ENCODE assay signal across 1 cellular context in genomic region chr5:151157426-151158286, GRCh38.
TF ChIP-seq lines count a peak whose summit lies in the region.

ANXA6 (minus strand) TSS chr5:151157779; CDS start chr5:151147901, 9,878 bp downstream.

TF ChIP-seq in HepG2, 621 proteins besides CTCF, POLR2A, EP300 and RAD21 (continued from another document and continues in another):
- peak; percentile 37; the same call in 1 of the 2 replicates for TF ChIP-seq THAP9 (CRISPR knock-in tag; IDR thresholded peaks at IDR 0.05; ENCODE audit: borderline replicate concordance)
- TF ChIP-seq SATB2 (CRISPR knock-in tag; IDR thresholded peaks at IDR 0.05), result no peak
- no peak for TF ChIP-seq ZNF207 (IDR thresholded peaks at IDR 0.05; ENCODE audit: borderline replicate concordance)
- 0 out of 2 replicates have a peak, but pooled peaks have one; percentile 75 for TF ChIP-seq ZNF136 (CRISPR knock-in tag; IDR thresholded peaks at IDR 0.05; ENCODE audit: low read depth)
- TF ChIP-seq ARID5B (CRISPR knock-in tag; IDR thresholded peaks at IDR 0.05), result peak; percentile 28; the same call in 1 of the 2 replicates
- TF ChIP-seq ZBED4 (CRISPR knock-in tag; IDR thresholded peaks at IDR 0.05; ENCODE audit: borderline replicate concordance), result peak; percentile 62; the same call in 1 of the 2 replicates
- TF ChIP-seq TBP (CRISPR knock-in tag; IDR thresholded peaks at IDR 0.05), result no peak
- TF ChIP-seq ZNF234 (CRISPR knock-in tag; conservative IDR thresholded peaks at IDR 0.05), result no peak
- TF ChIP-seq ZBTB14 (CRISPR knock-in tag; IDR thresholded peaks at IDR 0.05), result no peak
- no peak for TF ChIP-seq ZNF775 (CRISPR knock-in tag; IDR thresholded peaks at IDR 0.05; ENCODE audit: borderline replicate concordance)
- no peak for TF ChIP-seq KDM6A (CRISPR knock-in tag; IDR thresholded peaks at IDR 0.05; ENCODE audit: low read depth)
- no peak for TF ChIP-seq SNAPC2 (CRISPR knock-in tag; IDR thresholded peaks at IDR 0.05)
- TF ChIP-seq ZNF766 (CRISPR knock-in tag; IDR thresholded peaks at IDR 0.05; ENCODE audit: borderline replicate concordance), result no peak
- no peak for TF ChIP-seq HOXA7 (CRISPR knock-in tag; IDR thresholded peaks at IDR 0.05)
- peak; percentile 92 for TF ChIP-seq ZNF784 (CRISPR knock-in tag; IDR thresholded peaks at IDR 0.05; ENCODE audit: borderline replicate concordance)
- no peak for TF ChIP-seq ZNF570 (CRISPR knock-in tag; IDR thresholded peaks at IDR 0.05; ENCODE audit: borderline replicate concordance)
- TF ChIP-seq SMC3 (IDR thresholded peaks at IDR 0.05; ENCODE audit: low read length), result no peak
- no peak for TF ChIP-seq ZXDC (CRISPR knock-in tag; IDR thresholded peaks at IDR 0.05)
- TF ChIP-seq PCBP1 (IDR thresholded peaks at IDR 0.05; ENCODE audit: borderline replicate concordance, low read depth, low read length), result 0 out of 2 replicates have a peak, but pooled peaks have one; percentile 64
- no peak for TF ChIP-seq CHD4 (IDR thresholded peaks at IDR 0.05; ENCODE audit: borderline replicate concordance, low read length)
- TF ChIP-seq ZNF740 (CRISPR knock-in tag; IDR thresholded peaks at IDR 0.05), result no peak
- 0 out of 2 replicates have a peak, but pooled peaks have one; percentile 6 for TF ChIP-seq ETV5 (CRISPR knock-in tag; IDR thresholded peaks at IDR 0.05; ENCODE audit: borderline replicate concordance)
- TF ChIP-seq ZNF333 (CRISPR knock-in tag; IDR thresholded peaks at IDR 0.05; ENCODE audit: borderline replicate concordance), result no peak
- TF ChIP-seq ZNF777 (CRISPR knock-in tag; IDR thresholded peaks at IDR 0.05), result peak; percentile 58
- TF ChIP-seq CC2D1A (CRISPR knock-in tag; IDR thresholded peaks at IDR 0.05), result no peak
- TF ChIP-seq ZNF790 (CRISPR knock-in tag; IDR thresholded peaks at IDR 0.05; ENCODE audit: borderline replicate concordance), result no peak
- peak; percentile 29 for TF ChIP-seq TEAD3 (CRISPR knock-in tag; optimal IDR thresholded peaks at IDR 0.05; ENCODE audit: borderline replicate concordance)
- no peak for TF ChIP-seq ATM (IDR thresholded peaks at IDR 0.05; ENCODE audit: borderline replicate concordance)
- no peak for TF ChIP-seq NFIB (CRISPR knock-in tag; IDR thresholded peaks at IDR 0.05; ENCODE audit: borderline replicate concordance)
- peak; percentile 91 for TF ChIP-seq FOXC1 (CRISPR knock-in tag; IDR thresholded peaks at IDR 0.05; ENCODE audit: borderline replicate concordance)
- no peak for TF ChIP-seq PRDM10 (CRISPR knock-in tag; IDR thresholded peaks at IDR 0.05; ENCODE audit: low read depth)
- TF ChIP-seq ZNF724P (CRISPR knock-in tag; IDR thresholded peaks at IDR 0.05; ENCODE audit: borderline replicate concordance), result no peak
- no peak for TF ChIP-seq ARID2 (CRISPR knock-in tag; IDR thresholded peaks at IDR 0.05; ENCODE audit: borderline replicate concordance)
- TF ChIP-seq HOXA5 (CRISPR knock-in tag; IDR thresholded peaks at IDR 0.05), result no peak
- TF ChIP-seq ELF3 (CRISPR knock-in tag; IDR thresholded peaks at IDR 0.05), result no peak
- TF ChIP-seq TOPORS (CRISPR knock-in tag; IDR thresholded peaks at IDR 0.05), result no peak
- TF ChIP-seq MAZ (IDR thresholded peaks at IDR 0.05; ENCODE audit: borderline replicate concordance, low read depth, low read length), result no peak
- 0 out of 2 replicates have a peak, but pooled peaks have one; percentile 51 for TF ChIP-seq MAZ (CRISPR knock-in tag; IDR thresholded peaks at IDR 0.05; ENCODE audit: low read depth)
- no peak for TF ChIP-seq DR1 (CRISPR knock-in tag; IDR thresholded peaks at IDR 0.05)
- TF ChIP-seq CEBPB (IDR thresholded peaks at IDR 0.05; ENCODE audit: borderline replicate concordance, low read depth, low read length), result no peak
- TF ChIP-seq ZNF367 (CRISPR knock-in tag; IDR thresholded peaks at IDR 0.05; ENCODE audit: borderline replicate concordance), result no peak
- no peak for TF ChIP-seq SRF (IDR thresholded peaks at IDR 0.05; ENCODE audit: low read depth, low read length)
